Comparison of ENCODE assay signal across 8 cellular contexts in the genomic region with DNA sequence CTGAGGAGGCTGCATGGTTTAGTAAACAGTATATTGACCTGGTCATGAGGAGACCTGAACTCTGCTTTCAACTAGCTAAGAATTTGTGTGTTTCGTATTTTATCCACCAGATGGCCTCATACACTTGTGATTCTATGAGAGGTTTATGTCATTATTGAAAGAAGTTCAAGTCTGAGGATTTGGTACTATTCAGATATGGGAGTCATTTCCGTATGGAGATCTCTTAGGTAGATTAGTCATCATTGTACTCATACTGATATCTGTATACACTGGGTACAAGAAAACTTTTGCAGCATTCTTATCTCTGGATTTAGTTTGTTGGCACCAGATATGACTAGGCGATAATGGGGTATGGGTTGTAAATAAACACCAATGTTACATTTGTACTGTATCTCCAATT.
DNase-seq lines count a peak whose midpoint lies in the region; ATAC-seq and TF ChIP-seq lines count a peak whose summit lies in the region.

No MANE protein-coding gene starts in this region.

- peak; percentile 55 for TF ChIP-seq CTCF in GM10266 (IDR thresholded peaks at IDR 0.05; ENCODE audit: control insufficient read depth, insufficient read depth, low read depth, missing control alignments)
- peak; percentile 43 for TF ChIP-seq CTCF in astrocyte of the cerebellum (IDR thresholded peaks at IDR 0.05; ENCODE audit: low read depth, low read length, missing control alignments)

- no peaks in the 10 kb centered on the region for H3K4me1 Mint-ChIP-seq in stimulated activated memory B cell treated with anti-CD40 and anti-IgM and Interleukin-4, amounts not matched to agents 10 μg/mL and 1 μg/mL and 100 μg/mL, for 72 hours

- no peaks in the 10 kb centered on the region for H3K27me3 Mint-ChIP-seq in stimulated activated memory B cell treated with anti-CD40 and anti-IgM and Interleukin-4, amounts not matched to agents 10 μg/mL and 1 μg/mL and 100 μg/mL, for 72 hours

- H3K27ac ChIP-seq in ACC112 (ENCODE audit: low read depth, low read length) = peak overlapping the region; percentile 17; the same call in 1 of the 2 replicates

- H3K36me3 Mint-ChIP-seq in stimulated activated memory B cell treated with anti-CD40 and anti-IgM and Interleukin-4, amounts not matched to agents 10 μg/mL and 1 μg/mL and 100 μg/mL, for 72 hours = peaks cover 67% of the 10 kb centered on the region

- peaks cover 9% of the 10 kb centered on the region for H3K36me3 ChIP-seq in ACC112 (ENCODE audit: insufficient read depth, low read length)

- H3K4me3 ChIP-seq in ACC112 (ENCODE audit: low read depth, low read length) (no peak overlapping the region), astrocyte of the cerebellum (ENCODE audit: low read depth, low read length) (no peak overlapping the region)

- in situ Hi-C loops in astrocyte of the cerebellum (cut with HindIII; ENCODE audit: low sequenced_read_pairs) = no loop called here

- H3K79me2 ChIP-seq in ACC112 (ENCODE audit: control insufficient read depth, insufficient read depth, low read length, unreplicated experiment) = no peaks in the 10 kb centered on the region

- no peaks in the 10 kb centered on the region for H3K9me3 Mint-ChIP-seq in stimulated activated memory B cell treated with anti-CD40 and anti-IgM and Interleukin-4, amounts not matched to agents 10 μg/mL and 1 μg/mL and 100 μg/mL, for 72 hours

- no peak overlapping the region for H3K4me3 Mint-ChIP-seq in stimulated activated memory B cell treated with anti-CD40 and anti-IgM and Interleukin-4, amounts not matched to agents 10 μg/mL and 1 μg/mL and 100 μg/mL, for 72 hours

- no peak overlapping the region for H2AFZ ChIP-seq in ACC112 (ENCODE audit: low read length, unreplicated experiment)

- DNase-seq in GM10266 (ENCODE audit: extremely low spot score) (peak; percentile 40), NCI-H526 treated with DMSO at 0.1 percent for 48 hours (lab: John Stamatoyannopoulos, UW) (peak; percentile 64), astrocyte of the cerebellum (ENCODE audit: low read depth) (peak; percentile 78), iPS-NIHi11 (ENCODE audit: low spot score) (peak; percentile 42)

- peaks cover 16% of the 10 kb centered on the region for H3K4me1 ChIP-seq in ACC112 (ENCODE audit: control insufficient read depth, insufficient read depth, low read length, unreplicated experiment)

- no peaks in the 10 kb centered on the region for H3K27me3 ChIP-seq in ACC112 (ENCODE audit: insufficient read depth, low read length)

- no peak overlapping the region for H3K27ac Mint-ChIP-seq in stimulated activated memory B cell treated with anti-CD40 and anti-IgM and Interleukin-4, amounts not matched to agents 10 μg/mL and 1 μg/mL and 100 μg/mL, for 72 hours

- ATAC-seq in HG03442 (IDR thresholded peaks at IDR 0.05; ENCODE audit: unreplicated experiment) (peak; percentile 87), HG02763 (IDR thresholded peaks at IDR 0.05; ENCODE audit: unreplicated experiment) (no peak)
- ATAC-seq in stimulated activated memory B cell treated with anti-CD40 and anti-IgM and Interleukin-4, amounts not matched to agents 10 μg/mL and 1 μg/mL and 100 μg/mL, for 72 hours = peak; percentile 41
